ENCODE assay signal across 8 cellular contexts in genomic region chr1:78676347-78676982, GRCh38. TPM values are rescaled to one million over a fixed set of nuclear protein-coding genes. Genes with fewer than 3 reads are reported as not detected.
DNase-seq lines count a peak whose midpoint lies in the region; ATAC-seq and TF ChIP-seq lines count a peak whose summit lies in the region.

No MANE protein-coding gene starts in this region.

- H3K4me3 ChIP-seq in choroid plexus epithelial cell (ENCODE audit: low read depth, low read length) (no peak overlapping the region), lung (no peak overlapping the region)

- H3K27me3 ChIP-seq in lung (ENCODE audit: control insufficient read depth, insufficient read depth): no peaks in the 10 kb centered on the region

- WGBS in lung, 2 donors: 45 to 55% methylated on average over 9 of the region's 9 CpGs

- ATAC-seq in lung (ENCODE audit: insufficient read depth, low FRiP score): peak; percentile 48

- H3K4me1 ChIP-seq in lung (ENCODE audit: control insufficient read depth in 2 of 2, insufficient read depth in 2 of 2, low read length in 2 of 2): no peaks in the 10 kb centered on the region

- no peaks in the 10 kb centered on the region for H3K9me3 ChIP-seq in lung (ENCODE audit: control insufficient read depth in 2 of 2, insufficient read depth in 1 of 2, low read length in 1 of 2)

- no peak overlapping the region for H3K27ac ChIP-seq in lung (ENCODE audit: low read depth in 1 of 2, low read length in 1 of 2)

- peak; percentile 74 for TF ChIP-seq CTCF in choroid plexus epithelial cell (conservative IDR thresholded peaks at IDR 0.05; ENCODE audit: low read depth, low read length)
- TF ChIP-seq CTCF in lung (IDR thresholded peaks at IDR 0.05; ENCODE audit: control extremely low read depth, extremely low read depth): peak; percentile 57

- DNase-seq in A172 (ENCODE audit: low spot score) (peak; percentile 57), GM03348 (ENCODE audit: low spot score) (peak; percentile 68), M059J (ENCODE audit: low read depth) (peak; percentile 76), T follicular helper cell (ENCODE audit: low read depth) (peak; percentile 37), choroid plexus epithelial cell (ENCODE audit: low read depth) (peak; percentile 89), lung (ENCODE audit: low spot score) (peak; percentile 40), HuH-7 (ENCODE audit: low spot score) (no peak)
- peak; percentile 10 to 20 for DNase-seq in stimulated activated CD8-positive, alpha-beta memory T cell treated with anti-CD3 and anti-CD28 coated beads, Interleukin-4, amount 100 ng/mL, for 1 hour (ENCODE audit: low read depth in 2 of 2, low spot score in 1 of 2)

- peaks cover 0 to 4% of the 10 kb centered on the region in 2 donors for H3K36me3 ChIP-seq in lung (ENCODE audit: control insufficient read depth in 2 of 2, insufficient read depth in 2 of 2, low read length in 2 of 2)

RNA-seq across cellular contexts. Expression of gene IFI44, which starts 26.8 kb away (rescaled TPM):
- total RNA-seq in A172 (2014; rRNA removed; shearing (Covaris generic)): 35.2 and 40.0 TPM in 2 replicates
- 536 and 601 TPM in 2 replicates for total RNA-seq in M059J (2014; rRNA removed; shearing (Covaris generic))
- 10 to 100 TPM; 37.5 to 38.4 TPM for total RNA-seq in lung
- 10 to 100 TPM; 39.4 to 49.1 TPM for polyA plus RNA-seq in lung

RNA-seq across cellular contexts. Expression of gene IFI44L, which starts 56.2 kb away (rescaled TPM):
- 0.29 and 2.6 TPM in 2 replicates for total RNA-seq in A172 (2014; rRNA removed; shearing (Covaris generic))
- 500 and 556 TPM in 2 replicates for total RNA-seq in M059J (2014; rRNA removed; shearing (Covaris generic))
- 1 to 10 TPM; 6.2 to 8.4 TPM for total RNA-seq in lung
- polyA plus RNA-seq in lung: 10 to 100 TPM in 1 of 2 donors, 1 to 10 TPM in 1; 3.3 to 11.8 TPM

Comparison
In these comparisons a context has a peak if more than half of its experiments do, and no peak if none do; other contexts are left out.
1. RNA of gene IFI44, which starts 26.8 kb away (total RNA-seq): 536 to 601 TPM in M059J; 37.5 to 38.4 TPM in lung and 35.2 to 40.0 TPM in A172; every median in the first group is over 10 times any median in the second.
2. RNA of gene IFI44L, which starts 56.2 kb away (total RNA-seq): 500 to 556 TPM in M059J; 6.2 to 8.4 TPM in lung and 0.29 to 2.6 TPM in A172; every median in the first group is over 10 times any median in the second.